In genomic region chr18:38023871-38024270, GRCh38 we compare ENCODE assay signal across 22 cellular contexts.
"Had no signal": no experiment of that assay in that cellular context is flagged by ENCODE, and none has a peak within 500 bp of the region (broad histone marks: within the 10 kb centered on the region; RNA-seq: fewer than 3 reads in every experiment).

No MANE protein-coding gene starts in this region.

- DNase-seq: IMR-90, Karpas-422, KG1, MG63, NCI-H1092, NCI-H1105 treated with DMSO at 0.1 percent for 48 hours, NCI-H1417 treated with DMSO at 0.1 percent for 48 hours, NCI-H146, NCI-H1694 treated with DMSO at 0.1 percent for 48 hours, NCI-H1930, NCI-H2081, NCI-H2107, NCI-H2227 treated with DMSO at 0.1 percent for 48 hours, NCI-H446, NCI-H510A, NCI-H524 treated with DMSO at 0.1 percent for 48 hours, NCI-H69, NCI-H774, SHP77, SK-N-SH, SW 1271 had no signal

- ATAC-seq: HepG2 had no signal

- H3K4me3 ChIP-seq: MG63 had no signal
